In the genomic region with DNA sequence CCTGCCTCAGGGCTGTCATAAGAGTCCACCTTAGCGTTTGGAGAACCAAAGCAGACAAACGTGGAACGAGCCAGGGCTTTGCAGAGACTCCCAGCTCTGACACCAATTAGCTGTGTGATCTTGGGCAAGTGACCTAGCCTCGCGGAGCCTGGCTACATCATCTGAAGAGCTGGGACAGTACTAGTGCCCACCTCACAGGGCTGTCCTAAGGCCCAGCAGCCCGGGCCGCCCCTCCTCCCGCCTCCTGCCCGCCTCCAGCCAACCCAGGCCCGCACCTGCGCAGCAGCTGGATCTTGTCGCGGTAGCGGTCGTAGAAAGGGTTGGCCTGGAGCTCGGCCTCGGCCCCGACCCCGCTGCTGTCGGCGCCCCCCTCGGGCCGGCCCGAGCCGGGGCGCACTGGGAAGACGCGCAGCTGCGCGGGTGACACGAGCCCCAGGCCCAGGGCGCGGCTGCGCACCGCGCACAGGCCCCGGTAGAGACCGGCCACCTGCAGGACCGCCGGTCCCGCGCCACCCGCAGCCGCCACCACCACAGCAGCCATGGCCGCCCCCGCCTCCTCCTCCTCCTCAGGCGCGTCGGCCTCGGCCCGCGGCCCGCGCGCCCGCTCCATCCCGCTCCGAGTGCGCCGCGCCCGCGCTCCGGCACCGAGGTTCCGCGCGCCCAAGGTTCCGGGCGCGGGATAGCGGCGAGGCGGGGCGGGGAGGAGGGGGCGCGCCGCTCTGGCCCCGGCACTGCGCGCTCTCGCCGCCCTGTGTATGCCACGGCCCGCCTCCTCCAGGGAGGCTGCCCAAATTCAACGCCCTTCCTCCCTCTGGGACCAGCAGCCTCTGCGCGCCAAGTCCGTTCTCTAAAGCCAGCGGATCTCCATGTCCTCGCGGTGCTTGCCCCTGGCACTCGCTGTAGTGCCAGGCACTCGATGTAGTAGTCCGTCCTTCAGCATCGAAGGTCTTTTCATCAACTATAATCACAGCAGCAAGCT, we compare ENCODE assay signal across 1 cellular context.
A peak's percentile ranks its signal among the peaks of the same experiment; 100 is the strongest.
TF ChIP-seq lines count a peak whose summit lies in the region.

Gene ATPAF1, minus strand, starts transcription at position 583 of the 979 bp plus-strand sequence. Its CDS starts 42 bp downstream, at position 541.

TF ChIP-seq in HepG2, 621 proteins besides CTCF, POLR2A, EP300 and RAD21 (continued from another document):
- no peak for TF ChIP-seq IRX3 (CRISPR knock-in tag; IDR thresholded peaks at IDR 0.05; ENCODE audit: borderline replicate concordance, low read depth)
- TF ChIP-seq, protein P1, sequence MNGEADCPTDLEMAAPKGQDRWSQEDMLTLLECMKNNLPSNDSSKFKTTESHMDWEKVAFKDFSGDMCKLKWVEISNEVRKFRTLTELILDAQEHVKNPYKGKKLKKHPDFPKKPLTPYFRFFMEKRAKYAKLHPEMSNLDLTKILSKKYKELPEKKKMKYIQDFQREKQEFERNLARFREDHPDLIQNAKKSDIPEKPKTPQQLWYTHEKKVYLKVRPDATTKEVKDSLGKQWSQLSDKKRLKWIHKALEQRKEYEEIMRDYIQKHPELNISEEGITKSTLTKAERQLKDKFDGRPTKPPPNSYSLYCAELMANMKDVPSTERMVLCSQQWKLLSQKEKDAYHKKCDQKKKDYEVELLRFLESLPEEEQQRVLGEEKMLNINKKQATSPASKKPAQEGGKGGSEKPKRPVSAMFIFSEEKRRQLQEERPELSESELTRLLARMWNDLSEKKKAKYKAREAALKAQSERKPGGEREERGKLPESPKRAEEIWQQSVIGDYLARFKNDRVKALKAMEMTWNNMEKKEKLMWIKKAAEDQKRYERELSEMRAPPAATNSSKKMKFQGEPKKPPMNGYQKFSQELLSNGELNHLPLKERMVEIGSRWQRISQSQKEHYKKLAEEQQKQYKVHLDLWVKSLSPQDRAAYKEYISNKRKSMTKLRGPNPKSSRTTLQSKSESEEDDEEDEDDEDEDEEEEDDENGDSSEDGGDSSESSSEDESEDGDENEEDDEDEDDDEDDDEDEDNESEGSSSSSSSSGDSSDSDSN (CRISPR knock-in tag; IDR thresholded peaks at IDR 0.05): no peak; the same call in 1 of the 2 replicates
- TF ChIP-seq ZNF34 (CRISPR knock-in tag; IDR thresholded peaks at IDR 0.05; ENCODE audit: borderline replicate concordance): 0 out of 2 replicates have a peak, but pooled peaks have one; percentile 58
- no peak for TF ChIP-seq ZNF746 (CRISPR knock-in tag; IDR thresholded peaks at IDR 0.05)
- TF ChIP-seq GZF1 (CRISPR knock-in tag; IDR thresholded peaks at IDR 0.05): no peak
- no peak for TF ChIP-seq ZNF33A (CRISPR knock-in tag; IDR thresholded peaks at IDR 0.05; ENCODE audit: borderline replicate concordance)
- TF ChIP-seq RXRB (CRISPR knock-in tag; IDR thresholded peaks at IDR 0.05; ENCODE audit: borderline replicate concordance): no peak
- no peak for TF ChIP-seq RFXANK (CRISPR knock-in tag; IDR thresholded peaks at IDR 0.05)
- no peak for TF ChIP-seq MXD4 (CRISPR knock-in tag; IDR thresholded peaks at IDR 0.05)
- TF ChIP-seq ZFAT (CRISPR knock-in tag; conservative IDR thresholded peaks at IDR 0.05): no peak
- no peak for TF ChIP-seq MYC (CRISPR knock-in tag; IDR thresholded peaks at IDR 0.05; ENCODE audit: borderline replicate concordance)
- no peak for TF ChIP-seq ZNF614 (CRISPR knock-in tag; IDR thresholded peaks at IDR 0.05; ENCODE audit: borderline replicate concordance)
- no peak; the same call in 1 of the 2 replicates for TF ChIP-seq ARID5B (CRISPR knock-in tag; IDR thresholded peaks at IDR 0.05)
- TF ChIP-seq, protein P2, sequence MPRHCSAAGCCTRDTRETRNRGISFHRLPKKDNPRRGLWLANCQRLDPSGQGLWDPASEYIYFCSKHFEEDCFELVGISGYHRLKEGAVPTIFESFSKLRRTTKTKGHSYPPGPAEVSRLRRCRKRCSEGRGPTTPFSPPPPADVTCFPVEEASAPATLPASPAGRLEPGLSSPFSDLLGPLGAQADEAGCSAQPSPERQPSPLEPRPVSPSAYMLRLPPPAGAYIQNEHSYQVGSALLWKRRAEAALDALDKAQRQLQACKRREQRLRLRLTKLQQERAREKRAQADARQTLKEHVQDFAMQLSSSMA (CRISPR knock-in tag; IDR thresholded peaks at IDR 0.05): no peak
- peak; percentile 51; the same call in 1 of the 2 replicates for TF ChIP-seq ZMYM3 (CRISPR knock-in tag; IDR thresholded peaks at IDR 0.05)
- TF ChIP-seq, protein P3, sequence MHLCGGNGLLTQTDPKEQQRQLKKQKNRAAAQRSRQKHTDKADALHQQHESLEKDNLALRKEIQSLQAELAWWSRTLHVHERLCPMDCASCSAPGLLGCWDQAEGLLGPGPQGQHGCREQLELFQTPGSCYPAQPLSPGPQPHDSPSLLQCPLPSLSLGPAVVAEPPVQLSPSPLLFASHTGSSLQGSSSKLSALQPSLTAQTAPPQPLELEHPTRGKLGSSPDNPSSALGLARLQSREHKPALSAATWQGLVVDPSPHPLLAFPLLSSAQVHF (CRISPR knock-in tag; IDR thresholded peaks at IDR 0.05): no peak
- TF ChIP-seq MLLT10 (CRISPR knock-in tag; IDR thresholded peaks at IDR 0.05): no peak
- no peak for TF ChIP-seq JDP2 (CRISPR knock-in tag; IDR thresholded peaks at IDR 0.05; ENCODE audit: borderline replicate concordance)
- TF ChIP-seq, protein P4, sequence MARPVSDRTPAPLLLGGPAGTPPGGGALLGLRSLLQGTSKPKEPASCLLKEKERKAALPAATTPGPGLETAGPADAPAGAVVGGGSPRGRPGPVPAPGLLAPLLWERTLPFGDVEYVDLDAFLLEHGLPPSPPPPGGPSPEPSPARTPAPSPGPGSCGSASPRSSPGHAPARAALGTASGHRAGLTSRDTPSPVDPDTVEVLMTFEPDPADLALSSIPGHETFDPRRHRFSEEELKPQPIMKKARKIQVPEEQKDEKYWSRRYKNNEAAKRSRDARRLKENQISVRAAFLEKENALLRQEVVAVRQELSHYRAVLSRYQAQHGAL (CRISPR knock-in tag; IDR thresholded peaks at IDR 0.05; ENCODE audit: not compliant biosample characterization): no peak
- TF ChIP-seq ZNF430 (CRISPR knock-in tag; IDR thresholded peaks at IDR 0.05): no peak
- no peak for TF ChIP-seq ZNF354B (CRISPR knock-in tag; IDR thresholded peaks at IDR 0.05)
- no peak for TF ChIP-seq ZBTB3 (CRISPR knock-in tag; IDR thresholded peaks at IDR 0.05; ENCODE audit: borderline replicate concordance, low read depth)
- no peak for TF ChIP-seq ZNF503 (CRISPR knock-in tag; IDR thresholded peaks at IDR 0.05)
- TF ChIP-seq ZNF260 (CRISPR knock-in tag; IDR thresholded peaks at IDR 0.05; ENCODE audit: borderline replicate concordance, low read depth): no peak
- TF ChIP-seq ELF3 (CRISPR knock-in tag; IDR thresholded peaks at IDR 0.05): no peak
- no peak for TF ChIP-seq CBX2 (IDR thresholded peaks at IDR 0.05; ENCODE audit: low read depth, low read length)
- TF ChIP-seq CBX2 (CRISPR knock-in tag; IDR thresholded peaks at IDR 0.05; ENCODE audit: low read depth): no peak
- TF ChIP-seq, protein P5, sequence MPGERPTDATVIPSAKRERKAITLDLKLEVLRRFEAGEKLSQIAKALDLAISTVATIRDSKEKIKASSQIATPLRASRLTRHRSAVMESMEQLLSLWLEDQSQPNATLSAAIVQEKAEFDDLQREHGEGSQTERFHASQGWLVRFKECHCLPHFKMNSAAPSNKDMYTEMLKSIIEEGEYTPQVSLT (CRISPR knock-in tag; IDR thresholded peaks at IDR 0.05; ENCODE audit: borderline replicate concordance, low read depth): no peak
- no peak for TF ChIP-seq ZNF484 (CRISPR knock-in tag; IDR thresholded peaks at IDR 0.05; ENCODE audit: borderline replicate concordance, low read depth)
- no peak for TF ChIP-seq RFX1 (IDR thresholded peaks at IDR 0.05)
- peak; percentile 29 for TF ChIP-seq TAF1 (CRISPR knock-in tag; IDR thresholded peaks at IDR 0.05)
- no peak for TF ChIP-seq RNF2 (conservative IDR thresholded peaks at IDR 0.05; ENCODE audit: low read depth)
- TF ChIP-seq ZNF775 (CRISPR knock-in tag; IDR thresholded peaks at IDR 0.05; ENCODE audit: borderline replicate concordance): no peak
- TF ChIP-seq POGZ (CRISPR knock-in tag; IDR thresholded peaks at IDR 0.05): no peak
- peak; percentile 31 for TF ChIP-seq XRCC5 (optimal IDR thresholded peaks at IDR 0.05; ENCODE audit: low read length)
- TF ChIP-seq THAP11 (CRISPR knock-in tag; IDR thresholded peaks at IDR 0.05): peak; percentile 84
- TF ChIP-seq ZNF101 (CRISPR knock-in tag; IDR thresholded peaks at IDR 0.05; ENCODE audit: borderline replicate concordance, low read depth): no peak
- no peak for TF ChIP-seq POGK (CRISPR knock-in tag; conservative IDR thresholded peaks at IDR 0.05)
- 0 out of 2 replicates have a peak, but pooled peaks have one; percentile 22 for TF ChIP-seq KDM2A (CRISPR knock-in tag; IDR thresholded peaks at IDR 0.05; ENCODE audit: borderline replicate concordance, low read depth)
- TF ChIP-seq CAMTA2 (CRISPR knock-in tag; IDR thresholded peaks at IDR 0.05; ENCODE audit: borderline replicate concordance): no peak
TF ChIP-seq in HepG2: peak in this region for 95.
